Comparison of ENCODE assay signal across 27 cellular contexts in genomic region chr20:20425785-20426471, GRCh38. TPM values are rescaled to one million over a fixed set of nuclear protein-coding genes. Genes with fewer than 3 reads are reported as not detected.
DNase-seq lines count a peak whose midpoint lies in the region; ATAC-seq, FAIRE-seq and TF ChIP-seq lines count a peak whose summit lies in the region.
"Had no signal": no experiment of that assay in that cellular context is flagged by ENCODE, and none has a peak within 500 bp of the region (broad histone marks: within the 10 kb centered on the region; RNA-seq: fewer than 3 reads in every experiment).

No MANE protein-coding gene starts in this region.

- H3K9ac ChIP-seq in HepG2 (ENCODE audit: insufficient read depth, low read depth, low read length) (no peak overlapping the region), mammary epithelial cell (ENCODE audit: insufficient read depth, low read length) (no peak overlapping the region)
- H3K9ac ChIP-seq: parathyroid adenoma had no signal

- H3K4me1 Mint-ChIP-seq in activated CD4-positive, alpha-beta T cell treated with anti-CD3 and anti-CD28 coated beads, Interleukin-2, amount 10 ng/mL, durations not matched to agents 24 days and 14 days = peaks cover 40% of the 10 kb centered on the region
- peaks cover 53% of the 10 kb centered on the region for H3K4me1 Mint-ChIP-seq in glutamatergic neuron (ENCODE audit: low read depth, unreplicated experiment)
- H3K4me1 Mint-ChIP-seq: activated naive CD8-positive, alpha-beta T cell treated with anti-CD3 and anti-CD28 coated beads, Interleukin-2, amount 10 ng/mL, durations not matched to agents 7 days and 5 days; CD8-positive, alpha-beta memory T cell; central memory CD8-positive, alpha-beta T cell; neural crest cell had no signal

- no peak for TF ChIP-seq POLR2A in HepG2 (IDR thresholded peaks at IDR 0.05; ENCODE audit: insufficient read depth in 1 of 2, low read depth in 2 of 2, low read length in 2 of 2)
- no peak for TF ChIP-seq POLR2A in right lobe of liver (IDR thresholded peaks at IDR 0.05)

- intact Hi-C loops in activated CD4-positive, alpha-beta T cell treated with anti-CD3 and anti-CD28 coated beads, Interleukin-2, amount 10 ng/mL, durations not matched to agents 24 days and 14 days (cut with micrococcal nuclease) = loop anchor here (2.0 kb wide), 3 partner anchors 13 to 63 kb away; no protein-coding TSS in a partner anchor
- intact Hi-C loops in HepG2 (cut with micrococcal nuclease; ENCODE audit: unreplicated experiment) = no loop called here
- intact Hi-C loops in right lobe of liver (cut with DNase I) = no loop called here
- intact Hi-C loops in mammary epithelial cell (cut with micrococcal nuclease) = no loop called here

- CTCF ChIA-PET in HepG2 (lab: Yijun Ruan, JAX; ENCODE audit: low intra/inter-chr PET ratio, low total read pairs) (no interaction called here), mammary epithelial cell (lab: Charles Lee; ENCODE audit: low non-redundant PET) (no interaction called here)

- no peaks in the 10 kb centered on the region for H3K4me1 ChIP-seq in HepG2 (ENCODE audit: insufficient read depth, low read length)
- H3K4me1 ChIP-seq in right lobe of liver = no peaks in the 10 kb centered on the region
- no peaks in the 10 kb centered on the region for H3K4me1 ChIP-seq in mammary epithelial cell (ENCODE audit: insufficient read depth, low read length)
- H3K4me1 ChIP-seq: A549, parathyroid adenoma, upper lobe of right lung had no signal

- no peak for FAIRE-seq in HepG2 (lab: Jason Lieb, UNC)
- FAIRE-seq: A549, GM18507, H1, keratinocyte, RCC 7860 had no signal

- H3K27me3 Mint-ChIP-seq in activated CD4-positive, alpha-beta T cell treated with anti-CD3 and anti-CD28 coated beads, Interleukin-2, amount 10 ng/mL, durations not matched to agents 24 days and 14 days = no peaks in the 10 kb centered on the region
- H3K27me3 Mint-ChIP-seq in glutamatergic neuron (ENCODE audit: unreplicated experiment) = peaks cover 3% of the 10 kb centered on the region
- H3K27me3 Mint-ChIP-seq: activated naive CD8-positive, alpha-beta T cell treated with anti-CD3 and anti-CD28 coated beads, Interleukin-2, amount 10 ng/mL, durations not matched to agents 7 days and 5 days; CD8-positive, alpha-beta memory T cell; central memory CD8-positive, alpha-beta T cell had no signal

- TF ChIP-seq CTCF in HepG2 (CRISPR knock-in tag; IDR thresholded peaks at IDR 0.05) = no peak
- no peak for TF ChIP-seq CTCF in right lobe of liver (IDR thresholded peaks at IDR 0.05)
- no peak for TF ChIP-seq CTCF in glutamatergic neuron (IDR thresholded peaks at IDR 0.05; ENCODE audit: partially characterized antibody, unreplicated experiment)
- no peak for TF ChIP-seq CTCF in mammary epithelial cell (conservative IDR thresholded peaks at IDR 0.05 in 1 of 2, IDR thresholded peaks at IDR 0.05 in 1 of 2; ENCODE audit: extremely low read depth in 1 of 2, insufficient read depth in 1 of 2, low read depth in 1 of 2, low read length in 2 of 2)

- peak overlapping the region; percentile 10 for H3K4me3 Mint-ChIP-seq in activated CD4-positive, alpha-beta T cell treated with anti-CD3 and anti-CD28 coated beads, Interleukin-2, amount 10 ng/mL, durations not matched to agents 24 days and 14 days
- H3K4me3 Mint-ChIP-seq in glutamatergic neuron (ENCODE audit: unreplicated experiment) = peak overlapping the region; percentile 40
- H3K4me3 Mint-ChIP-seq: activated naive CD8-positive, alpha-beta T cell treated with anti-CD3 and anti-CD28 coated beads, Interleukin-2, amount 10 ng/mL, durations not matched to agents 7 days and 5 days; CD8-positive, alpha-beta memory T cell; central memory CD8-positive, alpha-beta T cell; neural crest cell had no signal

- no peak for DNase-seq in activated CD4-positive, alpha-beta T cell treated with anti-CD3 and anti-CD28 coated beads, Interleukin-2, amount 10 ng/mL, durations not matched to agents 24 days and 14 days
- DNase-seq in activated CD4-positive, alpha-beta T cell treated with anti-CD3 and anti-CD28 coated beads for 4 hours = no peak
- DNase-seq in HepG2 (ENCODE audit: low spot score) (no peak), right lobe of liver (no peak), glutamatergic neuron (no peak), foreskin melanocyte (no peak), H4 (ENCODE audit: low spot score) (no peak), mammary epithelial cell (no peak)
- DNase-seq: activated naive CD8-positive, alpha-beta T cell treated with anti-CD3 and anti-CD28 coated beads, Interleukin-2, amount 10 ng/mL, durations not matched to agents 7 days and 5 days; CD8-positive, alpha-beta memory T cell; dermis blood vessel endothelial cell; GDM1; NCI-H1048; NCI-H1694 treated with DMSO at 0.1 percent for 48 hours; NCI-H2171; NCI-H524 treated with DMSO at 0.1 percent for 48 hours; substantia nigra; upper lobe of right lung had no signal

- H3K27me3 ChIP-seq in HepG2 (ENCODE audit: control insufficient read depth in 1 of 2, insufficient read depth in 2 of 2, low read length in 2 of 2) (no peaks in the 10 kb centered on the region), right lobe of liver (no peaks in the 10 kb centered on the region), mammary epithelial cell (ENCODE audit: insufficient read depth, low read length) (no peaks in the 10 kb centered on the region)
- H3K27me3 ChIP-seq: upper lobe of right lung had no signal

- H3K4me2 ChIP-seq in HepG2 (ENCODE audit: low read depth, low read length) (no peak overlapping the region), mammary epithelial cell (ENCODE audit: insufficient read depth, low read depth, low read length) (no peak overlapping the region)
- H3K4me2 ChIP-seq: A549 had no signal

- peaks cover 0 to 3% of the 10 kb centered on the region in 2 experiments; a peak in 1 of 5 replicates for H3K36me3 ChIP-seq in HepG2 (replicated peaks in 1 of 2; ENCODE audit: control insufficient read depth in 1 of 2, insufficient read depth in 2 of 2, low read length in 2 of 2)
- H3K36me3 ChIP-seq in right lobe of liver = peaks cover 0 to 2% (median 0%) of the 10 kb centered on the region in 4 donors
- no peaks in the 10 kb centered on the region for H3K36me3 ChIP-seq in mammary epithelial cell (ENCODE audit: insufficient read depth, low read length)

- BruUV-seq in HepG2 (replicated peaks; lab: Mats Ljungman, UMichigan) (no TSS peak), mammary epithelial cell (replicated peaks; lab: Mats Ljungman, UMichigan) (no TSS peak)

- no peak overlapping the region for H2AFZ ChIP-seq in HepG2 (ENCODE audit: low read length)
- H2AFZ ChIP-seq in mammary epithelial cell (ENCODE audit: low read depth, low read length) = no peak overlapping the region
- H2AFZ ChIP-seq: parathyroid adenoma had no signal

- TF ChIP-seq EP300 in HepG2 (IDR thresholded peaks at IDR 0.05; ENCODE audit: low read depth in 2 of 2, low read length in 2 of 2) (no peak), HepG2 (CRISPR knock-in tag; IDR thresholded peaks at IDR 0.05; ENCODE audit: borderline replicate concordance) (no peak)

- ATAC-seq in HepG2 = 0 out of 3 replicates have a peak, but pooled peaks have one; percentile 28
- ATAC-seq in right lobe of liver = no peak
- ATAC-seq: A549, upper lobe of right lung had no signal

- no peaks in the 10 kb centered on the region for H3K79me2 ChIP-seq in HepG2 (ENCODE audit: insufficient read depth, low read length)
- H3K79me2 ChIP-seq in mammary epithelial cell (ENCODE audit: insufficient read depth, low read length) = no peaks in the 10 kb centered on the region
- H3K79me2 ChIP-seq: parathyroid adenoma had no signal

- H3K27ac ChIP-seq in HepG2 (ENCODE audit: extremely low read length, insufficient read depth, low read length) (no peak overlapping the region), right lobe of liver (no peak overlapping the region), mammary epithelial cell (ENCODE audit: insufficient read depth, low read depth, low read length) (no peak overlapping the region)
- H3K27ac ChIP-seq: A549, parathyroid adenoma, upper lobe of right lung had no signal

- H3K27ac Mint-ChIP-seq in activated CD4-positive, alpha-beta T cell treated with anti-CD3 and anti-CD28 coated beads, Interleukin-2, amount 10 ng/mL, durations not matched to agents 24 days and 14 days = peak overlapping the region; percentile 89
- peak overlapping the region; percentile 88 for H3K27ac Mint-ChIP-seq in glutamatergic neuron (ENCODE audit: unreplicated experiment)
- H3K27ac Mint-ChIP-seq: activated naive CD8-positive, alpha-beta T cell treated with anti-CD3 and anti-CD28 coated beads, Interleukin-2, amount 10 ng/mL, durations not matched to agents 7 days and 5 days had no signal

- no peak for TF ChIP-seq RAD21 in HepG2 (CRISPR knock-in tag; IDR thresholded peaks at IDR 0.05)

- H3K4me3 ChIP-seq in HepG2 (replicated peaks in 1 of 3; ENCODE audit: insufficient read depth in 1 of 3, low read depth in 2 of 3, low read length in 3 of 3) = no peak overlapping the region
- H3K4me3 ChIP-seq in right lobe of liver = no peak overlapping the region
- no peak overlapping the region for H3K4me3 ChIP-seq in mammary epithelial cell (replicated peaks in 1 of 3; ENCODE audit: insufficient read depth in 1 of 3, low read depth in 2 of 3, low read length in 3 of 3)
- H3K4me3 ChIP-seq: A549, lung, upper lobe of right lung had no signal

- H3K9me3 Mint-ChIP-seq in activated CD4-positive, alpha-beta T cell treated with anti-CD3 and anti-CD28 coated beads, Interleukin-2, amount 10 ng/mL, durations not matched to agents 24 days and 14 days = no peaks in the 10 kb centered on the region
- peaks cover 6% of the 10 kb centered on the region for H3K9me3 Mint-ChIP-seq in glutamatergic neuron (ENCODE audit: unreplicated experiment)
- H3K9me3 Mint-ChIP-seq: activated naive CD8-positive, alpha-beta T cell treated with anti-CD3 and anti-CD28 coated beads, Interleukin-2, amount 10 ng/mL, durations not matched to agents 7 days and 5 days; CD8-positive, alpha-beta memory T cell; central memory CD8-positive, alpha-beta T cell; neural crest cell had no signal

- H3K9me3 ChIP-seq in HepG2 (ENCODE audit: low read length) (no peaks in the 10 kb centered on the region), right lobe of liver (no peaks in the 10 kb centered on the region), mammary epithelial cell (replicated peaks; ENCODE audit: insufficient read depth, low read length) (no peaks in the 10 kb centered on the region)
- H3K9me3 ChIP-seq: A549, upper lobe of right lung had no signal

- WGBS in HepG2 (ENCODE audit: low lambda C conversion rate) = 82% methylated on average over 3 of the region's 3 CpGs
- WGBS in right lobe of liver (ENCODE audit: insufficient coverage, low coverage, low lambda C conversion rate, missing lambda C conversion rate) = 71% methylated on average over 3 of the region's 3 CpGs
- 91% methylated on average over 3 of the region's 3 CpGs for WGBS in mammary epithelial cell (ENCODE audit: low coverage, missing lambda C conversion rate)

- in situ Hi-C loops in HepG2 (cut with HindIII; ENCODE audit: extremely low pct_ligation_motif_present, low pct_unique_long_range_greater_than_20kb) = no loop called here
- in situ Hi-C loops in mammary epithelial cell (cut with MboI; ENCODE audit: low sequenced_read_pairs in 2 of 2) = no loop called here

- dilution Hi-C loops in mammary epithelial cell (cut with HindIII; ENCODE audit: low sequenced_read_pairs) = no loop called here

- POLR2A ChIA-PET in HepG2 (lab: Yijun Ruan, JAX) = no interaction called here

- no peaks in the 10 kb centered on the region for H4K20me1 ChIP-seq in HepG2 (ENCODE audit: insufficient read depth, low read length)
- no peaks in the 10 kb centered on the region for H4K20me1 ChIP-seq in mammary epithelial cell (ENCODE audit: insufficient read depth, low read length)

- H3K36me3 Mint-ChIP-seq in activated CD4-positive, alpha-beta T cell treated with anti-CD3 and anti-CD28 coated beads, Interleukin-2, amount 10 ng/mL, durations not matched to agents 24 days and 14 days (ENCODE audit: low read depth) = peaks cover 3% of the 10 kb centered on the region
- H3K36me3 Mint-ChIP-seq in glutamatergic neuron (ENCODE audit: unreplicated experiment) = no peaks in the 10 kb centered on the region
- H3K36me3 Mint-ChIP-seq: activated naive CD8-positive, alpha-beta T cell treated with anti-CD3 and anti-CD28 coated beads, Interleukin-2, amount 10 ng/mL, durations not matched to agents 7 days and 5 days had no signal

RNA-seq across cellular contexts. Expression of gene INSM1, which starts 58.0 kb away (rescaled TPM):
- total RNA-seq in activated CD4-positive, alpha-beta T cell treated with anti-CD3 and anti-CD28 coated beads, Interleukin-2, amount 10 ng/mL, durations not matched to agents 24 days and 14 days = 46.7 and 48.8 TPM in 2 replicates
- total RNA-seq in HepG2 (2016; rRNA removed; fragmentation: Illumina TruSeq; extraction: Trizol) (not detected in 2 replicates), right lobe of liver (not detected), glutamatergic neuron (ENCODE audit: unreplicated experiment) (332 TPM), mammary epithelial cell (not detected)
- not detected in 2 replicates for total RNA-seq in HepG2 (2016; cell fraction: cytosol; rRNA removed; fragmentation: Illumina TruSeq; extraction: Trizol; ENCODE audit: low read depth)
- total RNA-seq in HepG2 (2016; cell fraction: insoluble cytoplasmic fraction; rRNA removed; fragmentation: Illumina TruSeq; extraction: Trizol) = not detected in 2 replicates
- total RNA-seq in HepG2 (2016; cell fraction: membrane; rRNA removed; fragmentation: Illumina TruSeq; extraction: Trizol) = not detected in 2 replicates
- not detected in 2 replicates for total RNA-seq in HepG2 (2016; cell fraction: nucleus; rRNA removed; fragmentation: Illumina TruSeq; extraction: Trizol)
- polyA plus RNA-seq in HepG2 (2011; rRNA removed) (not detected in 2 replicates), mammary epithelial cell (not detected)
- not detected in 2 replicates for polyA plus RNA-seq in HepG2 (2011; cell fraction: cytosol; rRNA removed)
- not detected in 2 replicates for polyA plus RNA-seq in HepG2 (2011; cell fraction: nucleus; rRNA removed)
- polyA plus RNA-seq in HepG2 (2012) = not detected in 2 replicates
- not detected in 2 replicates for polyA plus RNA-seq in HepG2 (2016; cell fraction: cytosol; fragmentation: Illumina TruSeq; extraction: Trizol; ENCODE audit: low read depth)
- not detected in 2 replicates for polyA plus RNA-seq in HepG2 (2016; cell fraction: insoluble cytoplasmic fraction; fragmentation: Illumina TruSeq; extraction: Trizol; ENCODE audit: low read depth)
- not detected in 2 replicates for polyA plus RNA-seq in HepG2 (2016; cell fraction: membrane; fragmentation: Illumina TruSeq; extraction: Trizol; ENCODE audit: low read depth)
- not detected in 2 replicates for polyA plus RNA-seq in HepG2 (2016; cell fraction: nucleus; fragmentation: Illumina TruSeq; extraction: Trizol; ENCODE audit: insufficient read depth, low read depth)
- not detected in 2 replicates for polyA minus RNA-seq in HepG2 (2011; rRNA and poly(A)+ RNA removed; ENCODE audit: low replicate concordance)
- not detected in 2 replicates for polyA minus RNA-seq in HepG2 (2011; cell fraction: cytosol; rRNA and poly(A)+ RNA removed)
- not detected in 2 replicates for polyA minus RNA-seq in HepG2 (2011; cell fraction: nucleus; rRNA and poly(A)+ RNA removed)
- total RNA-seq in H4 (2014; rRNA removed; shearing (Covaris generic)) = 0.14 and 0.18 TPM in 2 replicates
- not detected for polyA minus RNA-seq in mammary epithelial cell
- total RNA-seq: activated naive CD8-positive, alpha-beta T cell treated with anti-CD3 and anti-CD28 coated beads, Interleukin-2, amount 10 ng/mL, durations not matched to agents 7 days and 5 days; dermis blood vessel endothelial cell; upper lobe of right lung had no signal
- polyA plus RNA-seq: A549; CD8-positive, alpha-beta memory T cell; keratinocyte had no signal

Comparison
In these comparisons a context has a peak if more than half of its experiments do, and no peak if none do; other contexts are left out.
1. RNA of gene INSM1, which starts 58.0 kb away (total RNA-seq): 332 TPM in glutamatergic neuron (single experiment) and 46.7 to 48.8 TPM in activated CD4-positive, alpha-beta T cell treated with anti-CD3 and anti-CD28 coated beads, Interleukin-2, amount 10 ng/mL, durations not matched to agents 24 days and 14 days; 0.14 to 0.18 TPM in H4, not detected in HepG2, not detected in right lobe of liver and not detected in mammary epithelial cell; every median in the first group is over 10 times any median in the second.